2 cellular contexts compared by ENCODE assay signal in the genomic region with DNA sequence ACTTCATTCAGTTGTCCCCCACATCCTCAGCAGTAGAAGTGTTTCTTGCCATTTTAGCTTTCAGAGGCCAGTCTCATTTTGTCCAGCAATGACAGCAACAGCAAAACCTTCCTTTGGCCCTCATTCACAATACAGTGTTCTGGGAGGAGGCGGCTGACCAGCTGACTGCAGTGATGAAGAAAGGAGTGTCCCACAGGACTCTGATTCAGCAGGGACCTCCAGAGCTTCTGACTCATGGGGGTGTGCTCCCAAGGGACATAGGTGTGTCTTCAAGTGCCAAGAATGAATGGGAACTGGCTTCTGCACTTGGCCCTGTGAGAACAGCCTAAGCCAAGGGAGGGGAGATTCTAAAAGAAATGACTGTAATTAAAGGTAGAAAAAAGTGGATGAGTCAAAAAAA.
A peak's percentile ranks its signal among the peaks of the same experiment; 100 is the strongest.
TF ChIP-seq lines count a peak whose summit lies in the region.

No MANE protein-coding gene starts in this region.

TF ChIP-seq in endothelial cell of umbilical vein, 7 proteins besides CTCF, POLR2A, EP300 and RAD21 (continued from another document):
- peak; percentile 17 for TF ChIP-seq FOS (IDR thresholded peaks at IDR 0.05; ENCODE audit: borderline replicate concordance, insufficient read depth, low read length)

TF ChIP-seq in WTC11, 78 proteins besides CTCF, POLR2A, EP300 and RAD21 (continued from another document):
- no peak for TF ChIP-seq ZNF416 (CRISPR knock-in tag; IDR thresholded peaks at IDR 0.05)
- TF ChIP-seq, protein P1, sequence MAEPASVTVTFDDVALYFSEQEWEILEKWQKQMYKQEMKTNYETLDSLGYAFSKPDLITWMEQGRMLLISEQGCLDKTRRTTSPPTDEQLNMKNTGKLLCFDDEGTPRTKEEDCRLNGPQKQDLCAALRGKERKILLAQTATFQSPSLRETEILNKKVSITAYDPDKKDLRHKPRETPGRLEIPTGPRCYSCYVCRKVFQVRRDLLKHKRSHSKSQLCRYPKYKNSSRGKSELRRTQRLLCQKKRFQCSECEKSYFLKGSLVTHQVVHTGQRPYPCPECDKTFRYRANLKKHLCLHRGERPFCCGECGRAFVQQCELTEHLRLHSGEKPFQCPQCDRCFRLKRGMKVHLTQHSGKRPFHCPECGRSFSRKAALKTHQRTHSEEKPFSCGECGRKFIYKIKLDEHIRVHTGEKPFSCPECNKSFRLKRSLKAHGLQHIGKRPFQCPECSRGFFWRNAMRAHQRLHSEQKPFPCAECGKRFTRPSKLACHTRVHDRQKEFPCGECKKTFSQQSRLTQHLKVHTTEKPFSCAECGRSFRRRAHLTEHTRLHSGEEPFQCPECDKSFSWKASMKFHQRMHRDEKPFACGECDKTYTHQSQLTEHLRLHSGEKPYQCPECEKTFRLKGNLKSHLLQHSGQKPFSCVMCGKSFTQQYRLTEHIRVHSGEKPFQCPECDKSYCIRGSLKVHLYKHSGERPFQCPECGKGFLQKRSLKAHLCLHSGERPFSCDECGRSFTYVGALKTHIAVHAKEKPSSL (CRISPR knock-in tag; conservative IDR thresholded peaks at IDR 0.05): no peak
- TF ChIP-seq ZNF317 (CRISPR knock-in tag; IDR thresholded peaks at IDR 0.05; ENCODE audit: borderline replicate concordance, low read depth): no peak
- no peak for TF ChIP-seq JUN (CRISPR knock-in tag; IDR thresholded peaks at IDR 0.05)
- no peak for TF ChIP-seq ZNF121 (CRISPR knock-in tag; IDR thresholded peaks at IDR 0.05)
- TF ChIP-seq, protein P2, sequence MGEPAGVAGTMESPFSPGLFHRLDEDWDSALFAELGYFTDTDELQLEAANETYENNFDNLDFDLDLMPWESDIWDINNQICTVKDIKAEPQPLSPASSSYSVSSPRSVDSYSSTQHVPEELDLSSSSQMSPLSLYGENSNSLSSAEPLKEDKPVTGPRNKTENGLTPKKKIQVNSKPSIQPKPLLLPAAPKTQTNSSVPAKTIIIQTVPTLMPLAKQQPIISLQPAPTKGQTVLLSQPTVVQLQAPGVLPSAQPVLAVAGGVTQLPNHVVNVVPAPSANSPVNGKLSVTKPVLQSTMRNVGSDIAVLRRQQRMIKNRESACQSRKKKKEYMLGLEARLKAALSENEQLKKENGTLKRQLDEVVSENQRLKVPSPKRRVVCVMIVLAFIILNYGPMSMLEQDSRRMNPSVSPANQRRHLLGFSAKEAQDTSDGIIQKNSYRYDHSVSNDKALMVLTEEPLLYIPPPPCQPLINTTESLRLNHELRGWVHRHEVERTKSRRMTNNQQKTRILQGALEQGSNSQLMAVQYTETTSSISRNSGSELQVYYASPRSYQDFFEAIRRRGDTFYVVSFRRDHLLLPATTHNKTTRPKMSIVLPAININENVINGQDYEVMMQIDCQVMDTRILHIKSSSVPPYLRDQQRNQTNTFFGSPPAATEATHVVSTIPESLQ (CRISPR knock-in tag; IDR thresholded peaks at IDR 0.05): no peak
